In the genomic region with DNA sequence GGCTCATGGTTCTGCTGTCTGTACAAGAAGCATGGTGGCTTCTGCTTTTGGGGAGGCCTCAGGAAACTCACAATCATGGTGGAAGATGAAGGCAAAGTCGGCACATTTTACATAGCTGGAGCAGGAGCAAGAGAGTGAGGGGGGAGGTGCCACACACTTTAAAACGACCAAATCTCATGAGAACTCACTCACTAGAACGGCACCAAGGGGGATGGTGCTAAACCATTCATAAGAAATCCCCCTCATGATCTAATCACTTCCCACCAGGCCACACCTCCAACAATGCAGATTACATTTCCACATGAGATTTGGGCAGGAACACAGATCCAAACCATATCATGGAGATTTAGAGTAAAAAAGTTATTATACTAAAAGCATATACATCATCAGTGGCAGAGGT, we compare ENCODE assay signal across 12 cellular contexts. TPM values are rescaled to one million over a fixed set of nuclear protein-coding genes. Genes with fewer than 3 reads are reported as not detected.
DNase-seq lines count a peak whose midpoint lies in the region; ATAC-seq and TF ChIP-seq lines count a peak whose summit lies in the region.
"Had no signal": no experiment of that assay in that cellular context is flagged by ENCODE, and none has a peak within 500 bp of the region (broad histone marks: within the 10 kb centered on the region; RNA-seq: fewer than 3 reads in every experiment).

No MANE protein-coding gene starts in this region.

- DNase-seq in GM12865 (ENCODE audit: low read depth), result peak; percentile 41
- DNase-seq in activated CD8-positive, alpha-beta T cell treated with anti-CD3 and anti-CD28 coated beads, Interleukin-2, amount 10 ng/mL, durations not matched to agents 7 days and 5 days, result no peak
- no peak for DNase-seq in naive thymus-derived CD8-positive, alpha-beta T cell
- no peak for DNase-seq in mammary epithelial cell
- no peak for DNase-seq in neural progenitor cell (ENCODE audit: low spot score)
- DNase-seq: Calu3; head of caudate nucleus; stimulated activated CD4-positive, alpha-beta T cell treated with anti-CD3 and anti-CD28 coated beads, Interleukin-12 subunit alpha, Interleukin-12 subunit beta, amount 100 ng/mL, for 4 hours had no signal

- no peak overlapping the region for H3K9ac ChIP-seq in mammary epithelial cell (ENCODE audit: insufficient read depth, low read length)
- H3K9ac ChIP-seq in neural progenitor cell, result no peak overlapping the region

- H3K79me2 ChIP-seq in mammary epithelial cell (ENCODE audit: insufficient read depth, low read length) (no peaks in the 10 kb centered on the region), neural progenitor cell (ENCODE audit: low read depth) (no peaks in the 10 kb centered on the region)

- no peaks in the 10 kb centered on the region for H3K27me3 ChIP-seq in mammary epithelial cell (ENCODE audit: insufficient read depth, low read length)
- peaks cover 6% of the 10 kb centered on the region for H3K27me3 ChIP-seq in neural progenitor cell

- CTCF ChIA-PET in activated CD8-positive, alpha-beta T cell treated with anti-CD3 and anti-CD28 coated beads, Interleukin-2, amount 10 ng/mL, durations not matched to agents 7 days and 5 days (lab: Charles Lee), result interaction anchor here (1.2 to 4.8 kb wide), 5 partner anchors 13 to 76 kb away, joined by 3 to 41 read pairs (median 4); a partner anchor contains a TSS
- CTCF ChIA-PET in mammary epithelial cell (lab: Charles Lee; ENCODE audit: low non-redundant PET), result no interaction called here

- no peaks in the 10 kb centered on the region for H3K9me3 ChIP-seq in mammary epithelial cell (replicated peaks; ENCODE audit: insufficient read depth, low read length)
- no peaks in the 10 kb centered on the region for H3K9me3 ChIP-seq in neural progenitor cell (ENCODE audit: low read depth)

- H3F3A ChIP-seq in neural progenitor cell (ENCODE audit: low read depth), result no peaks in the 10 kb centered on the region

- H3K27ac ChIP-seq in mammary epithelial cell (ENCODE audit: insufficient read depth, low read depth, low read length) (no peak overlapping the region), neural progenitor cell (no peak overlapping the region)

- H3K4me1 Mint-ChIP-seq in activated CD8-positive, alpha-beta T cell treated with anti-CD3 and anti-CD28 coated beads, Interleukin-2, amount 10 ng/mL, durations not matched to agents 7 days and 5 days (ENCODE audit: low read depth), result peaks cover 18% of the 10 kb centered on the region
- peaks cover 3 to 16% (median 11%) of the 10 kb centered on the region in 4 donors for H3K4me1 Mint-ChIP-seq in naive thymus-derived CD8-positive, alpha-beta T cell
- H3K4me1 Mint-ChIP-seq in neural progenitor cell, result no peaks in the 10 kb centered on the region

- H3K27ac Mint-ChIP-seq in activated CD8-positive, alpha-beta T cell treated with anti-CD3 and anti-CD28 coated beads, Interleukin-2, amount 10 ng/mL, durations not matched to agents 7 days and 5 days, result peak overlapping the region; percentile 66
- H3K27ac Mint-ChIP-seq in naive thymus-derived CD8-positive, alpha-beta T cell, result peak overlapping the region in 2 of 10 donors; percentile 21 to 43
- H3K27ac Mint-ChIP-seq in neural progenitor cell, result no peak overlapping the region

- WGBS in mammary epithelial cell (ENCODE audit: low coverage, missing lambda C conversion rate), result 93% methylated on average over 3 of the region's 3 CpGs

- TF ChIP-seq CTCF in GM12865 (IDR thresholded peaks at IDR 0.05; ENCODE audit: insufficient read depth, low read depth, low read length, missing control alignments) (no peak), mammary epithelial cell (conservative IDR thresholded peaks at IDR 0.05 in 1 of 2, IDR thresholded peaks at IDR 0.05 in 1 of 2; ENCODE audit: extremely low read depth in 1 of 2, insufficient read depth in 1 of 2, low read depth in 1 of 2, low read length in 2 of 2) (no peak), neural progenitor cell (IDR thresholded peaks at IDR 0.05) (no peak)

- BruUV-seq in mammary epithelial cell (replicated peaks; lab: Mats Ljungman, UMichigan), result no TSS peak

- intact Hi-C loops in mammary epithelial cell (cut with micrococcal nuclease), result no loop called here

- H2AFZ ChIP-seq in mammary epithelial cell (ENCODE audit: low read depth, low read length) (no peak overlapping the region), neural progenitor cell (replicated peaks) (no peak overlapping the region)

- H3K4me1 ChIP-seq in mammary epithelial cell (ENCODE audit: insufficient read depth, low read length) (no peaks in the 10 kb centered on the region), neural progenitor cell (no peaks in the 10 kb centered on the region)

- H4K20me1 ChIP-seq in mammary epithelial cell (ENCODE audit: insufficient read depth, low read length) (no peaks in the 10 kb centered on the region), neural progenitor cell (ENCODE audit: low read depth) (no peaks in the 10 kb centered on the region)

- in situ Hi-C loops in mammary epithelial cell (cut with MboI; ENCODE audit: low sequenced_read_pairs in 2 of 2), result no loop called here

- ATAC-seq in GM21360 (IDR thresholded peaks at IDR 0.05; ENCODE audit: unreplicated experiment) (peak; percentile 24), HG03097 (IDR thresholded peaks at IDR 0.05; ENCODE audit: low FRiP score, unreplicated experiment) (peak; percentile 17), GM19324 (IDR thresholded peaks at IDR 0.05; ENCODE audit: low FRiP score, unreplicated experiment) (no peak)
- ATAC-seq in activated CD8-positive, alpha-beta T cell treated with anti-CD3 and anti-CD28 coated beads, Interleukin-2, amount 10 ng/mL, durations not matched to agents 7 days and 5 days, result no peak
- ATAC-seq in naive thymus-derived CD8-positive, alpha-beta T cell, result no peak

- POLR2A ChIA-PET in activated CD8-positive, alpha-beta T cell treated with anti-CD3 and anti-CD28 coated beads, Interleukin-2, amount 10 ng/mL, durations not matched to agents 7 days and 5 days (lab: Charles Lee), result interaction anchor here (0.6 to 7.0 kb wide), 5 partner anchors 14 to 1013 kb away, joined by 3 to 71 read pairs (median 4); a partner anchor contains a TSS
- POLR2A ChIA-PET in naive thymus-derived CD8-positive, alpha-beta T cell (lab: Charles Lee), result interaction anchor here (3.4 kb wide), 1 partner anchor 13 kb away, joined by 19 read pairs; a partner anchor contains a TSS

- dilution Hi-C loops in mammary epithelial cell (cut with HindIII; ENCODE audit: low sequenced_read_pairs), result no loop called here

- no peak overlapping the region for H3K4me3 Mint-ChIP-seq in activated CD8-positive, alpha-beta T cell treated with anti-CD3 and anti-CD28 coated beads, Interleukin-2, amount 10 ng/mL, durations not matched to agents 7 days and 5 days
- H3K4me3 Mint-ChIP-seq in naive thymus-derived CD8-positive, alpha-beta T cell, result no peak overlapping the region
- no peak overlapping the region for H3K4me3 Mint-ChIP-seq in neural progenitor cell

- H3K36me3 ChIP-seq in mammary epithelial cell (ENCODE audit: insufficient read depth, low read length) (no peaks in the 10 kb centered on the region), neural progenitor cell (no peaks in the 10 kb centered on the region)

- no peak overlapping the region for H3K4me2 ChIP-seq in mammary epithelial cell (ENCODE audit: insufficient read depth, low read depth, low read length)
- no peak overlapping the region for H3K4me2 ChIP-seq in neural progenitor cell

- no peaks in the 10 kb centered on the region for H3K9me3 Mint-ChIP-seq in activated CD8-positive, alpha-beta T cell treated with anti-CD3 and anti-CD28 coated beads, Interleukin-2, amount 10 ng/mL, durations not matched to agents 7 days and 5 days (ENCODE audit: insufficient read depth)
- no peaks in the 10 kb centered on the region for H3K9me3 Mint-ChIP-seq in naive thymus-derived CD8-positive, alpha-beta T cell
- H3K9me3 Mint-ChIP-seq in neural progenitor cell, result no peaks in the 10 kb centered on the region

- no peak overlapping the region for H3K4me3 ChIP-seq in GM12865 (ENCODE audit: low read depth, low read length)
- no peak overlapping the region for H3K4me3 ChIP-seq in mammary epithelial cell (replicated peaks in 1 of 3; ENCODE audit: insufficient read depth in 1 of 3, low read depth in 2 of 3, low read length in 3 of 3)
- no peak overlapping the region for H3K4me3 ChIP-seq in neural progenitor cell

- H3K27me3 Mint-ChIP-seq in activated CD8-positive, alpha-beta T cell treated with anti-CD3 and anti-CD28 coated beads, Interleukin-2, amount 10 ng/mL, durations not matched to agents 7 days and 5 days (ENCODE audit: low read depth), result peaks cover 10% of the 10 kb centered on the region
- peaks cover 7 to 26% (median 16%) of the 10 kb centered on the region in 5 donors for H3K27me3 Mint-ChIP-seq in naive thymus-derived CD8-positive, alpha-beta T cell
- no peaks in the 10 kb centered on the region for H3K27me3 Mint-ChIP-seq in neural progenitor cell (ENCODE audit: insufficient read depth, low read depth)

- H3K36me3 Mint-ChIP-seq in activated CD8-positive, alpha-beta T cell treated with anti-CD3 and anti-CD28 coated beads, Interleukin-2, amount 10 ng/mL, durations not matched to agents 7 days and 5 days (ENCODE audit: low read depth), result peaks cover 3% of the 10 kb centered on the region
- H3K36me3 Mint-ChIP-seq in naive thymus-derived CD8-positive, alpha-beta T cell, result no peaks in the 10 kb centered on the region
- H3K36me3 Mint-ChIP-seq in neural progenitor cell, result no peaks in the 10 kb centered on the region

RNA-seq across cellular contexts. Expression of a gene that starts 13.6 kb away (rescaled TPM):
- total RNA-seq in activated CD8-positive, alpha-beta T cell treated with anti-CD3 and anti-CD28 coated beads, Interleukin-2, amount 10 ng/mL, durations not matched to agents 7 days and 5 days, result 10 to 100 TPM; 35.9 to 36.1 TPM
- total RNA-seq in naive thymus-derived CD8-positive, alpha-beta T cell, result 10 to 100 TPM; 62.1 to 62.9 TPM
- 10 to 100 TPM; 28.2 to 31.5 (median 30.9) TPM for polyA plus RNA-seq in naive thymus-derived CD8-positive, alpha-beta T cell
- total RNA-seq in mammary epithelial cell (10 to 100 TPM; 31.2 to 47.0 TPM), neural progenitor cell (ENCODE audit: low replicate concordance) (8.9 and 11.5 TPM in 2 replicates)
- 9.4 TPM for polyA plus RNA-seq in mammary epithelial cell
- polyA minus RNA-seq in mammary epithelial cell, result 12.8 TPM

RNA-seq across cellular contexts. Expression of a gene that starts 34.7 kb away (rescaled TPM):
- total RNA-seq in activated CD8-positive, alpha-beta T cell treated with anti-CD3 and anti-CD28 coated beads, Interleukin-2, amount 10 ng/mL, durations not matched to agents 7 days and 5 days, result not detected
- not detected for total RNA-seq in naive thymus-derived CD8-positive, alpha-beta T cell
- not detected for polyA plus RNA-seq in naive thymus-derived CD8-positive, alpha-beta T cell
- not detected for total RNA-seq in mammary epithelial cell
- not detected for polyA plus RNA-seq in mammary epithelial cell
- not detected for polyA minus RNA-seq in mammary epithelial cell
- total RNA-seq in neural progenitor cell (ENCODE audit: low replicate concordance), result 0.06 and 0.19 TPM in 2 replicates
- total RNA-seq: Calu3, mononuclear cell had no signal

Comparison
In these comparisons a context has a peak if more than half of its experiments do, and no peak if none do; other contexts are left out.
1. ATAC-seq: peak in GM21360 (single experiment) and HG03097 (single experiment); none in activated CD8-positive, alpha-beta T cell treated with anti-CD3 and anti-CD28 coated beads, Interleukin-2, amount 10 ng/mL, durations not matched to agents 7 days and 5 days (single experiment), naive thymus-derived CD8-positive, alpha-beta T cell (0 of 2) and GM19324 (single experiment).